Comparison of ENCODE assay signal across 19 cellular contexts in the genomic region with DNA sequence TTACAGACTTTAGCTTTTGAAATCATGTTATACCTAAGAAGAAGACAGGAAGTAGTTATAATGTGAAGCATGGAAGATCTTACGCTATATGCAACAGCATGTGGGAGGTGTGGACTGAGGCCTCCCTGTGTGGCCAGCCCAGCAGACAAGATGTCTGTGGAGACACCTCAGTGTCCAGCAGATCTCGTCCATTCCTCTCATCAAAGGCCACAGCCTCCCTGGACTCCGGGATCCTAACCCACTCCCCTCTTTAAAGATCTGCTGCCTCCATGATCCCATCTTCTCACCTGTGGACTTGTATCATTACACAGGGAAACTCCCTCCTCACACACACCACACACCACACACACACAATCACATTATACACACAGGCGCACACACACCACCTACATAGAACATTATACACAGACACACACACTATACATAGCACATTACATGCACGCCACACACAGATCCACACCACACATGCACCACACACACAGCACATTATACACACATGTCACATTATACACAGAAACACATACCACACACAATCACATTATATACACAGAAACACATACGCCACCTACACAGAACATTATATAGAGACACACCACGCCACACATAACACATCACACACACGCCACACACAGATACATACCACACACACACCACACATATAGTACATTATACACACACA.
DNase-seq lines count a peak whose midpoint lies in the region; FAIRE-seq and TF ChIP-seq lines count a peak whose summit lies in the region.
"Had no signal": no experiment of that assay in that cellular context is flagged by ENCODE, and none has a peak within 500 bp of the region (broad histone marks: within the 10 kb centered on the region; RNA-seq: fewer than 3 reads in every experiment).

No MANE protein-coding gene starts in this region.

- in situ Hi-C loops in HAP-1 (cut with MboI; ENCODE audit: low sequenced_read_pairs) = no loop called here

- H3K4ac ChIP-seq in H1 (replicated peaks; ENCODE audit: insufficient read length, low read depth, low read length) = no peak overlapping the region

- H4K5ac ChIP-seq in H1 (ENCODE audit: insufficient read length, low read depth, low read length) = no peak overlapping the region

- peaks cover 4% of the 10 kb centered on the region for H3K79me1 ChIP-seq in H1 (ENCODE audit: low read depth, low read length)

- peaks cover 83% of the 10 kb centered on the region for H3K4me1 ChIP-seq in OCI-LY3 (ENCODE audit: low read length)
- peaks cover 0 to 6% (median 0%) of the 10 kb centered on the region in 4 experiments; a peak in 3 of 7 replicates for H3K4me1 ChIP-seq in H1 (replicated peaks in 1 of 4; ENCODE audit: control insufficient read depth in 3 of 4, insufficient read depth in 4 of 4, low read length in 3 of 4)
- H3K4me1 ChIP-seq in HAP-1 = no peaks in the 10 kb centered on the region

- H2BK15ac ChIP-seq in H1 (ENCODE audit: low read length) = no peak overlapping the region

- H3K36me3 Mint-ChIP-seq in type B pancreatic cell = peaks cover 18% of the 10 kb centered on the region
- H3K36me3 Mint-ChIP-seq: activated naive CD4-positive, alpha-beta T cell treated with anti-CD3 and anti-CD28 coated beads, Interleukin-2, amount 50 U/mL, for 24 hours; naive thymus-derived CD4-positive, alpha-beta T cell; T-cell had no signal

- no peaks in the 10 kb centered on the region for H3K9me3 Mint-ChIP-seq in type B pancreatic cell
- H3K9me3 Mint-ChIP-seq: activated B cell treated with CpG ODN at 0.5 μM for 24 hours; activated naive CD4-positive, alpha-beta T cell treated with anti-CD3 and anti-CD28 coated beads, Interleukin-2, amount 50 U/mL, for 24 hours; HFFc6; T-cell had no signal

- peaks cover 10% of the 10 kb centered on the region for H3K23me2 ChIP-seq in H1 (ENCODE audit: low read depth, low read length)

- no peak for TF ChIP-seq RAD21 in H1 (IDR thresholded peaks at IDR 0.05 in 1 of 2, conservative IDR thresholded peaks at IDR 0.05 in 1 of 2; ENCODE audit: low read depth in 2 of 2, low read length in 2 of 2)

- H3K36me3 ChIP-seq in OCI-LY3 (replicated peaks; ENCODE audit: low read depth, low read length) (peaks cover 65% of the 10 kb centered on the region), H1 (ENCODE audit: control insufficient read depth in 2 of 4, insufficient read depth in 4 of 4, low read length in 3 of 4) (peaks cover 10 to 43% (median 21%) of the 10 kb centered on the region in 4 experiments; a peak in 6 of 8 replicates), HAP-1 (replicated peaks) (no peaks in the 10 kb centered on the region)

- H3K27me3 ChIP-seq in OCI-LY3 (ENCODE audit: low read depth, low read length) (no peaks in the 10 kb centered on the region), H1 (replicated peaks in 1 of 4; ENCODE audit: control insufficient read depth in 3 of 4, extremely low read depth in 1 of 4, insufficient read depth in 3 of 4, low read length in 3 of 4) (no peaks in the 10 kb centered on the region), HAP-1 (ENCODE audit: low read depth) (no peaks in the 10 kb centered on the region)

- no peak for TF ChIP-seq POLR2A in H1 (IDR thresholded peaks at IDR 0.05; ENCODE audit: control extremely low read depth in 1 of 2, low read depth in 2 of 2, low read length in 2 of 2)

- H3K18ac ChIP-seq in H1 (ENCODE audit: extremely low read depth, low read length) = no peak overlapping the region

- H3K27me3 Mint-ChIP-seq in type B pancreatic cell = no peaks in the 10 kb centered on the region

- H2BK120ac ChIP-seq in H1 (replicated peaks; ENCODE audit: low read depth, low read length) = no peak overlapping the region

- no peak overlapping the region for H3K27ac Mint-ChIP-seq in type B pancreatic cell
- H3K27ac Mint-ChIP-seq: activated B cell treated with CpG ODN at 0.5 μM for 24 hours; activated naive CD4-positive, alpha-beta T cell treated with anti-CD3 and anti-CD28 coated beads, Interleukin-2, amount 50 U/mL, for 24 hours; HFFc6; naive thymus-derived CD4-positive, alpha-beta T cell; T-cell had no signal

- CTCF ChIA-PET in H1 (lab: Charles Lee; ENCODE audit: partially characterized antibody) = interaction anchor here (0.7 to 2.1 kb wide), 4 partner anchors 9 to 119 kb away, joined by 3 to 6 read pairs (median 4); no protein-coding TSS in a partner anchor

- H2AFZ ChIP-seq in OCI-LY3 (ENCODE audit: low read depth, low read length) (no peak overlapping the region), H1 (ENCODE audit: low read length) (no peak overlapping the region)

- TF ChIP-seq CTCF in OCI-LY3 (IDR thresholded peaks at IDR 0.05; ENCODE audit: low read depth, low read length) (no peak), H1 (IDR thresholded peaks at IDR 0.05; ENCODE audit: control extremely low read depth in 1 of 3, insufficient read depth in 1 of 3, low read depth in 1 of 3, low read length in 3 of 3) (no peak), type B pancreatic cell (conservative IDR thresholded peaks at IDR 0.05) (no peak)

- H2BK12ac ChIP-seq in H1 (ENCODE audit: low read depth, low read length) = 0 out of 2 replicates have a peak overlapping the region, but pooled peaks have one; percentile 19

- 77% methylated on average over 8 of the region's 8 CpGs; no CpG with 5 or more reads in 1 of the 2 experiments for WGBS in H1 (ENCODE audit: extremely low coverage in 1 of 2, insufficient coverage in 1 of 2, insufficient read length in 1 of 2, insufficient replicate concordance in 2 of 2, low coverage in 1 of 2, low lambda C conversion rate in 2 of 2, missing lambda C conversion rate in 1 of 2), 2 experiments

- peaks cover 64% of the 10 kb centered on the region for H3K79me2 ChIP-seq in OCI-LY3 (ENCODE audit: low read length)
- H3K79me2 ChIP-seq in H1 (ENCODE audit: control insufficient read depth in 1 of 2, insufficient read depth in 2 of 2, low read length in 2 of 2) = no peaks in the 10 kb centered on the region

- H3K27ac ChIP-seq in OCI-LY3 (ENCODE audit: low read length) = peak overlapping the region; percentile 100
- no peak overlapping the region for H3K27ac ChIP-seq in H1 (ENCODE audit: low read depth, low read length)
- H3K27ac ChIP-seq: C4-2B, HL-60 had no signal

- no peak overlapping the region for H3K14ac ChIP-seq in H1 (ENCODE audit: insufficient read length)

- peak overlapping the region; percentile 90 for H3K4me3 ChIP-seq in OCI-LY3 (ENCODE audit: low read length)
- H3K4me3 ChIP-seq in H1 (ENCODE audit: extremely low read depth in 1 of 4, insufficient read depth in 2 of 4, low read depth in 3 of 4, low read length in 4 of 4) = no peak overlapping the region
- no peak overlapping the region for H3K4me3 ChIP-seq in HAP-1
- H3K4me3 ChIP-seq: GM12878, skin epidermis had no signal

- no peak for TF ChIP-seq EP300 in H1 (IDR thresholded peaks at IDR 0.05; ENCODE audit: borderline replicate concordance in 1 of 2, low read depth in 2 of 2, low read length in 2 of 2)

- H3K9ac ChIP-seq in OCI-LY3 (ENCODE audit: low read length) = peak overlapping the region; percentile 99
- H3K9ac ChIP-seq in H1 (replicated peaks in 1 of 4; ENCODE audit: extremely low read depth in 1 of 4, low read depth in 3 of 4, low read length in 3 of 4) = no peak overlapping the region

- no peak overlapping the region for H3K23ac ChIP-seq in H1 (ENCODE audit: insufficient read length)

- H4K20me1 ChIP-seq in OCI-LY3 (ENCODE audit: insufficient read depth, low read length) (peaks cover 4% of the 10 kb centered on the region; the same call in 1 of the 2 replicates), H1 (replicated peaks in 1 of 2; ENCODE audit: control insufficient read depth in 1 of 2, insufficient read depth in 2 of 2, low read length in 2 of 2) (peaks cover 2 to 23% of the 10 kb centered on the region in 2 experiments)

- no peak for FAIRE-seq in H1 (lab: Jason Lieb, UNC)

- H2BK5ac ChIP-seq in H1 (ENCODE audit: low read depth, low read length) = no peak overlapping the region

- H2BK20ac ChIP-seq in H1 (ENCODE audit: low read length) = no peak overlapping the region

- no peak overlapping the region for H2AK5ac ChIP-seq in H1 (ENCODE audit: low read depth, low read length)

- H3K4me3 Mint-ChIP-seq in type B pancreatic cell = no peak overlapping the region
- H3K4me3 Mint-ChIP-seq: activated B cell treated with CpG ODN at 0.5 μM for 24 hours; activated naive CD4-positive, alpha-beta T cell treated with anti-CD3 and anti-CD28 coated beads, Interleukin-2, amount 50 U/mL, for 24 hours; HFFc6; naive thymus-derived CD4-positive, alpha-beta T cell; T-cell had no signal

- no peak overlapping the region for H4K8ac ChIP-seq in H1 (ENCODE audit: extremely low read depth, insufficient read depth, low read length)

- POLR2A ChIA-PET in H1 (lab: Charles Lee; ENCODE audit: partially characterized antibody) = no interaction called here

- H4K91ac ChIP-seq in H1 (replicated peaks; ENCODE audit: insufficient read length, low read length) = peak overlapping the region; percentile 4

- peak overlapping the region; percentile 89 for H3K56ac ChIP-seq in H1 (replicated peaks; ENCODE audit: insufficient read length, low read depth, low read length)

- H3K4me1 Mint-ChIP-seq in type B pancreatic cell (ENCODE audit: unreplicated experiment) = no peaks in the 10 kb centered on the region
- H3K4me1 Mint-ChIP-seq: activated B cell treated with CpG ODN at 0.5 μM for 24 hours; activated naive CD4-positive, alpha-beta T cell treated with anti-CD3 and anti-CD28 coated beads, Interleukin-2, amount 50 U/mL, for 24 hours; T-cell had no signal

- H3K9me3 ChIP-seq in OCI-LY3 (ENCODE audit: insufficient read depth, low read length) (no peaks in the 10 kb centered on the region), H1 (ENCODE audit: insufficient read depth in 2 of 2, low read depth in 1 of 2, low read length in 1 of 2) (no peaks in the 10 kb centered on the region), HAP-1 (no peaks in the 10 kb centered on the region)

- DNase-seq in H1 (ENCODE audit: low read depth in 1 of 2, low spot score in 2 of 2) (no peak), mesenteric fat pad (ENCODE audit: low spot score) (peak; percentile 67), type B pancreatic cell (ENCODE audit: extremely low spot score, unreplicated experiment) (peak; percentile 22), cerebellar cortex (ENCODE audit: low spot score) (no peak), NCI-H446 (lab: John Stamatoyannopoulos, UW) (no peak), HAP-1 (ENCODE audit: low spot score in 2 of 2) (no peak)
- DNase-seq: activated B cell treated with CpG ODN at 0.5 μM for 24 hours; central memory CD4-positive, alpha-beta T cell; Kasumi-1; naive thymus-derived CD4-positive, alpha-beta T cell; NCI-H510A treated with DMSO at 0.1 percent for 48 hours had no signal

- H3K4me2 ChIP-seq in OCI-LY3 (ENCODE audit: low read length) (peak overlapping the region; percentile 93), H1 (ENCODE audit: insufficient read depth in 1 of 2, low read depth in 2 of 2, low read length in 2 of 2) (no peak overlapping the region)

TF ChIP-seq in H1, 55 proteins besides CTCF, POLR2A, EP300 and RAD21 (continues in another document):
- TF ChIP-seq GABPA (IDR thresholded peaks at IDR 0.05; ENCODE audit: borderline replicate concordance, insufficient read depth, low read length) (no peak), ZNF274 (IDR thresholded peaks at IDR 0.05; ENCODE audit: borderline replicate concordance, extremely low read depth, low read length) (no peak), SUZ12 (IDR thresholded peaks at IDR 0.05; ENCODE audit: low read length) (no peak), NANOG (IDR thresholded peaks at IDR 0.05; ENCODE audit: insufficient read depth, low read depth, low read length, poor library complexity, severe bottlenecking) (no peak), SP1 (IDR thresholded peaks at IDR 0.05; ENCODE audit: low read depth, low read length) (no peak)

Comparison
In these comparisons a context has a peak if more than half of its experiments do, and no peak if none do; other contexts are left out.
1. DNase-seq: peak in mesenteric fat pad (single experiment) and type B pancreatic cell (single experiment); none in H1 (0 of 2), cerebellar cortex (single experiment), NCI-H446 (0 of 2) and HAP-1 (0 of 2).